20 cellular contexts compared by ENCODE assay signal in genomic region chr4:189660737-189661330, GRCh38.
"Had no signal": no experiment of that assay in that cellular context is flagged by ENCODE, and none has a peak within 500 bp of the region (broad histone marks: within the 10 kb centered on the region; RNA-seq: fewer than 3 reads in every experiment).

No MANE protein-coding gene starts in this region.

- H3K36me3 Mint-ChIP-seq: brain; natural killer cell treated with Interleukin-12 subunit alpha and Interleukin-12 subunit beta and Interleukin-15 and Interleukin-18, amount 100 ng/mL, for 72 hours had no signal

- H3K4me3 Mint-ChIP-seq: activated CD4-positive, alpha-beta T cell treated with anti-CD3 and anti-CD28 coated beads for 36 hours; activated naive CD4-positive, alpha-beta T cell treated with anti-CD3 and anti-CD28 coated beads for 36 hours; natural killer cell treated with Interleukin-12 subunit alpha and Interleukin-12 subunit beta and Interleukin-15 and Interleukin-18, amount 100 ng/mL, for 72 hours had no signal

- DNase-seq: activated CD4-positive, alpha-beta T cell treated with anti-CD3 and anti-CD28 coated beads for 36 hours; activated CD4-positive, alpha-beta T cell treated with anti-CD3 and anti-CD28 coated beads, Interleukin-2, amount 50 U/mL, for 4 hours; activated CD8-positive, alpha-beta memory T cell treated with anti-CD3 and anti-CD28 coated beads, Interleukin-2, amount 50 U/mL, for 48 hours; activated naive CD4-positive, alpha-beta T cell treated with anti-CD3 and anti-CD28 coated beads for 36 hours; activated T-cell treated with anti-CD3 and anti-CD28 coated beads, Interleukin-2, amount 50 U/mL, for 48 hours; aorta; dermis blood vessel endothelial cell; effector CD8-positive, alpha-beta T cell; erythroblast; foreskin fibroblast; pancreas; spleen; stimulated activated CD4-positive, alpha-beta T cell treated with anti-CD3 and anti-CD28 coated beads, Interleukin-4, amount 100 ng/mL, for 1 hour; stimulated activated naive CD4-positive, alpha-beta T cell; T-helper 1 cell; thyroid gland; upper lobe of right lung had no signal

- H3K36me3 ChIP-seq: pancreas, spleen, thyroid gland, upper lobe of right lung had no signal

- H3K9me3 Mint-ChIP-seq: activated naive CD4-positive, alpha-beta T cell treated with anti-CD3 and anti-CD28 coated beads for 36 hours; natural killer cell treated with Interleukin-12 subunit alpha and Interleukin-12 subunit beta and Interleukin-15 and Interleukin-18, amount 100 ng/mL, for 72 hours had no signal

- H3K27ac Mint-ChIP-seq: activated CD4-positive, alpha-beta T cell treated with anti-CD3 and anti-CD28 coated beads for 36 hours; activated naive CD4-positive, alpha-beta T cell treated with anti-CD3 and anti-CD28 coated beads for 36 hours; brain; natural killer cell treated with Interleukin-12 subunit alpha and Interleukin-12 subunit beta and Interleukin-15 and Interleukin-18, amount 100 ng/mL, for 72 hours had no signal

- ATAC-seq: activated CD4-positive, alpha-beta T cell treated with anti-CD3 and anti-CD28 coated beads for 36 hours; natural killer cell treated with Interleukin-12 subunit alpha and Interleukin-12 subunit beta and Interleukin-15 and Interleukin-18, amount 100 ng/mL, for 72 hours; pancreas; sciatic nerve; upper lobe of right lung had no signal

- H3K27me3 Mint-ChIP-seq: activated CD4-positive, alpha-beta T cell treated with anti-CD3 and anti-CD28 coated beads for 36 hours; natural killer cell treated with Interleukin-12 subunit alpha and Interleukin-12 subunit beta and Interleukin-15 and Interleukin-18, amount 100 ng/mL, for 72 hours had no signal

- H3K4me3 ChIP-seq: pancreas, spleen, thyroid gland, upper lobe of right lung had no signal

- H3K4me1 ChIP-seq: pancreas, thyroid gland, upper lobe of right lung had no signal

- H3K27ac ChIP-seq: pancreas, spleen, thyroid gland, upper lobe of right lung had no signal

- H3K27me3 ChIP-seq: pancreas, spleen, thyroid gland, upper lobe of right lung had no signal

- H3K9me3 ChIP-seq: pancreas, spleen, thyroid gland, upper lobe of right lung had no signal

- H3K4me1 Mint-ChIP-seq: activated CD4-positive, alpha-beta T cell treated with anti-CD3 and anti-CD28 coated beads for 36 hours had no signal
